33 cellular contexts compared by ENCODE assay signal in the genomic region with DNA sequence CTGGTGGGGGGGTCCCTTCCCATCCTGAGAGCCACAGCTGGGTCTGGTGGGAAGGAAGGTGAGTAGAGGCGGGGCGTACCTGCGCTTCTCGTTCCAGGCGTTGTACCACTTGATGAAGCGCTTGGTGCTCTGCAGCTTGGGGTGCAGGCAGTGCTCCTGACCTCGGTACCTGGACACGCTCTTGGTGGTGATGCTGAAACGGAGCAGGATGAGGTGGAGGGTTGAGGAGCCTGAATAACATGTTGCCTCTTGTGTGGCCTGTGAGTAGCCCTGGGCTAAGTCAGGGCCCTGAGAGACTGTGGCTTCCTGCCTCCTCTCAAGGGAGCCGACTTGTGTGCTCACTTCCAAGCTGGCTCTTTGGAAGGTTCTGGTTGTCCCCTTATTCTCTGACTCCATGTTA. TPM values are rescaled to one million over a fixed set of nuclear protein-coding genes. Genes with fewer than 3 reads are reported as not detected.
"Had no signal": no experiment of that assay in that cellular context is flagged by ENCODE, and none has a peak within 500 bp of the region (broad histone marks: within the 10 kb centered on the region; RNA-seq: fewer than 3 reads in every experiment).

No MANE protein-coding gene starts in this region.

- H2AFZ ChIP-seq: hepatocyte, parathyroid adenoma had no signal

- H3K4me3 ChIP-seq: hepatocyte, left lung, lower lobe of right lung, psoas muscle, right lobe of liver, smooth muscle cell, testis, tibial artery, upper lobe of right lung had no signal

- DNase-seq: left colon; left lung; lower lobe of right lung; mammary epithelial cell; mesenchymal stem cell; naive thymus-derived CD8-positive, alpha-beta T cell; occipital lobe; psoas muscle; right lobe of liver; stimulated activated CD4-positive, alpha-beta T cell treated with anti-CD3 and anti-CD28 coated beads, Interleukin-1b, Interleukin-23, amount 100 ng/mL, for 48 hours; stimulated activated CD4-positive, alpha-beta T cell treated with anti-CD3 and anti-CD28 coated beads, Interleukin-2, amount 100 ng/mL, for 48 hours; stimulated activated CD4-positive, alpha-beta T cell treated with anti-CD3 and anti-CD28 coated beads, Interleukin-4, amount 100 ng/mL, for 4 hours; stimulated activated CD8-positive, alpha-beta memory T cell treated with anti-CD3 and anti-CD28 coated beads, Interleukin-4, amount 100 ng/mL, for 48 hours; stimulated activated naive CD4-positive, alpha-beta T cell treated with Interleukin-2 at 50 U/mL for 16 hours; stimulated activated naive CD8-positive, alpha-beta T cell treated with anti-CD3 and anti-CD28 coated beads, Interleukin-15, amount 100 ng/mL, for 72 hours; substantia nigra; testis; tibial artery; trophoblast cell; upper lobe of right lung had no signal

- H3K27me3 ChIP-seq: testis had no signal

- H3K27ac ChIP-seq: hepatocyte, left lung, lower lobe of right lung, neutrophil, parathyroid adenoma, psoas muscle, right lobe of liver, testis, tibial artery, upper lobe of right lung had no signal

- FAIRE-seq: kidney, urothelium cell line had no signal

- H3K9ac ChIP-seq: parathyroid adenoma had no signal

- H3K9me3 ChIP-seq: left lung, lower lobe of right lung, neutrophil, psoas muscle, right lobe of liver, testis, tibial artery, upper lobe of right lung had no signal

- ATAC-seq: left colon; left lung; lower lobe of right lung; naive thymus-derived CD8-positive, alpha-beta T cell; psoas muscle; right lobe of liver; stimulated activated memory B cell treated with anti-CD40 and anti-IgM and Interleukin-4, amounts not matched to agents 10 μg/mL and 1 μg/mL and 100 μg/mL, for 72 hours; stimulated activated naive CD8-positive, alpha-beta T cell treated with anti-CD3 and anti-CD28 coated beads, Interleukin-15, amount 100 ng/mL, for 72 hours; upper lobe of right lung had no signal

- H3K4me2 ChIP-seq: hepatocyte had no signal

- H3K4me1 ChIP-seq: parathyroid adenoma, psoas muscle, right lobe of liver, testis, upper lobe of right lung had no signal

- H3K36me3 ChIP-seq: left lung, lower lobe of right lung, neutrophil, right lobe of liver, tibial artery, upper lobe of right lung had no signal

RNA-seq across cellular contexts. Expression of gene CXCL14, which starts 4.3 kb away (rescaled TPM):
- total RNA-seq: naive thymus-derived CD8-positive, alpha-beta T cell; neural crest cell had no signal
- polyA plus RNA-seq: naive thymus-derived CD8-positive, alpha-beta T cell had no signal

RNA-seq across cellular contexts. Expression of gene NEUROG1, which starts 38.7 kb away (rescaled TPM):
- total RNA-seq: hepatocyte; kidney; left colon; left lung; liver; lower lobe of right lung; mammary epithelial cell; mucosa of gallbladder; naive thymus-derived CD8-positive, alpha-beta T cell; osteocyte; posterior vena cava; psoas muscle; right lobe of liver; skeletal muscle tissue; smooth muscle cell; testis; upper lobe of right lung had no signal
- polyA plus RNA-seq: hepatocyte; liver; mammary epithelial cell; naive thymus-derived CD8-positive, alpha-beta T cell; psoas muscle; smooth muscle cell had no signal
